In the genomic region with DNA sequence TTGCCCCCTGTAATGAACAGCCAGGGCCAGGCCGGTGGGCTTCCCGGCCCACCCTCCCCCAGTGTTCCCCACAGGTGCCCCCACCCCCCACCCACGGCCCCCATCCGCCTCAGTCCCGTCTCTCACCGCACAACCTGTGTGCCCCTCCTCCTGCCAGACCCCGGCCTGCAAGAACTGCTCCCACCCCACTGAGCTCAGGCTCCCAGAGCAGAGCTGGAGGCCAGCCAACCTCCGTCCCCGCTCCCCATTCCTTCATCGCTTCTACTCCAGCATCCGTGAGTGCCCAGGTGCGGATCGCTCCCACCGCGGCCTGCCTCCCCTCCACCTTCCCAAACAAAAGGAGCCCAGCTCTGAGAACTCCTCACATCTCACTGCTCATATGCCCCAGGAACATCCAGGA, we compare ENCODE assay signal across 18 cellular contexts. TPM values are rescaled to one million over a fixed set of nuclear protein-coding genes. Genes with fewer than 3 reads are reported as not detected.
DNase-seq lines count a peak whose midpoint lies in the region; ATAC-seq lines count a peak whose summit lies in the region.
"Had no signal": no experiment of that assay in that cellular context is flagged by ENCODE, and none has a peak within 500 bp of the region (broad histone marks: within the 10 kb centered on the region; RNA-seq: fewer than 3 reads in every experiment).

No MANE protein-coding gene starts in this region.

- ATAC-seq in HG02623 (IDR thresholded peaks at IDR 0.05; ENCODE audit: unreplicated experiment) (no peak), HG03196 (IDR thresholded peaks at IDR 0.05; ENCODE audit: unreplicated experiment) (no peak)
- ATAC-seq: CD8-positive, alpha-beta T cell; HCT116 had no signal

- no peak overlapping the region for H2AK5ac ChIP-seq in trophoblast cell (ENCODE audit: low read length)

- H3K27me3 ChIP-seq in adipocyte (replicated peaks; ENCODE audit: control insufficient read depth, insufficient read depth, low read length) = no peaks in the 10 kb centered on the region
- no peaks in the 10 kb centered on the region for H3K27me3 ChIP-seq in trophoblast cell (ENCODE audit: insufficient read depth, low read length)

- H4K91ac ChIP-seq in trophoblast cell (ENCODE audit: low read depth, low read length) = no peak overlapping the region

- H3K27ac ChIP-seq in trophoblast cell (ENCODE audit: low read depth, low read length) = no peak overlapping the region
- H3K27ac ChIP-seq: 22Rv1, SK-N-MC had no signal

- no peak overlapping the region for H3K14ac ChIP-seq in trophoblast cell (ENCODE audit: low read length)

- no peak overlapping the region for H2BK5ac ChIP-seq in trophoblast cell (ENCODE audit: low read depth, low read length, poor library complexity)

- H3K4me1 ChIP-seq in adipocyte (ENCODE audit: control insufficient read depth, insufficient read depth, low read length) (no peaks in the 10 kb centered on the region), trophoblast cell (ENCODE audit: control insufficient read depth in 1 of 2, insufficient read depth in 2 of 2, low read length in 2 of 2) (peaks cover 2 to 7% of the 10 kb centered on the region in 2 experiments)

- H2AFZ ChIP-seq in trophoblast cell (ENCODE audit: insufficient read depth, low read length, poor library complexity) = no peak overlapping the region

- H3K9ac ChIP-seq in adipocyte (ENCODE audit: low read length) (peak overlapping the region; percentile 29), trophoblast cell (ENCODE audit: low read length) (no peak overlapping the region)

- peak overlapping the region; percentile 71 for H3K4ac ChIP-seq in trophoblast cell (ENCODE audit: low read depth, low read length)

- DNase-seq in DMS79 treated with DMSO at 0.1 percent for 48 hours (lab: John Stamatoyannopoulos, UW) (peak; percentile 9), DMS79 (lab: John Stamatoyannopoulos, UW) (no peak), adipocyte (ENCODE audit: low read depth) (no peak), trophoblast cell (no peak)
- DNase-seq: ACHN, C1 segment of cervical spinal cord, GOT3, MV-4-11, NCI-H1105 treated with DMSO at 0.1 percent for 48 hours, NCI-H2029 treated with DMSO at 0.1 percent for 48 hours, SHP77 treated with DMSO at 0.1 percent for 48 hours had no signal

- H2BK120ac ChIP-seq in trophoblast cell (ENCODE audit: insufficient read depth, low read length, poor library complexity) = no peak overlapping the region

- no peak overlapping the region for H3K23ac ChIP-seq in trophoblast cell (ENCODE audit: low read length)

- H3K79me2 ChIP-seq in trophoblast cell (ENCODE audit: control insufficient read depth, insufficient read depth, low read length, poor library complexity) = peaks cover 25% of the 10 kb centered on the region

- H4K12ac ChIP-seq in trophoblast cell (ENCODE audit: low read depth, low read length) = no peak overlapping the region

- no peak overlapping the region for H4K8ac ChIP-seq in trophoblast cell (ENCODE audit: low read depth, low read length)

- H3K9me3 ChIP-seq in adipocyte (ENCODE audit: control insufficient read depth, low read length) (no peaks in the 10 kb centered on the region), trophoblast cell (ENCODE audit: insufficient read depth, low read depth, low read length) (peaks cover 7% of the 10 kb centered on the region)

- H2BK12ac ChIP-seq in trophoblast cell (ENCODE audit: low read length) = no peak overlapping the region

- no peak overlapping the region for H3K4me2 ChIP-seq in trophoblast cell (ENCODE audit: low read length)

- WGBS in trophoblast cell (ENCODE audit: extremely low coverage, insufficient coverage, insufficient read length) = no CpG with 5 or more reads among the region's 15 CpGs

- H3K79me1 ChIP-seq in trophoblast cell (ENCODE audit: low read length) = peaks cover 14% of the 10 kb centered on the region

- H3K18ac ChIP-seq in trophoblast cell (ENCODE audit: low read length) = no peak overlapping the region

- peak overlapping the region; percentile 58 for H3K4me3 ChIP-seq in adipocyte (ENCODE audit: low read length)
- no peak overlapping the region for H3K4me3 ChIP-seq in trophoblast cell (ENCODE audit: low read depth, low read length)
- H3K4me3 ChIP-seq: SK-N-MC had no signal

- H3K36me3 ChIP-seq in adipocyte (ENCODE audit: control insufficient read depth, insufficient read depth, low read length, severe bottlenecking) (peaks cover 57% of the 10 kb centered on the region), trophoblast cell (ENCODE audit: control insufficient read depth in 1 of 2, insufficient read depth in 2 of 2, low read length in 2 of 2) (peaks cover 55 to 62% of the 10 kb centered on the region in 2 experiments)

RNA-seq across cellular contexts. Expression of a gene that starts 4.2 kb away (rescaled TPM):
- 102 and 109 TPM in 2 replicates for polyA plus RNA-seq in trophoblast cell (2013)

RNA-seq across cellular contexts. Expression of a gene that starts 7.9 kb away (rescaled TPM):
- polyA plus RNA-seq in trophoblast cell (2013) = 218 TPM in 2 replicates

RNA-seq across cellular contexts. Expression of a gene that starts 20.3 kb away (rescaled TPM):
- 0.44 and 0.49 TPM in 2 replicates for polyA plus RNA-seq in trophoblast cell (2013)
- polyA plus RNA-seq: IgD-negative memory B cell had no signal

RNA-seq across cellular contexts. Expression of a gene that starts 27.6 kb away (rescaled TPM):
- 0.27 and 0.31 TPM in 2 replicates for polyA plus RNA-seq in trophoblast cell (2013)

RNA-seq across cellular contexts. Expression of a gene that starts 47.5 kb away (rescaled TPM):
- polyA plus RNA-seq in trophoblast cell (2013) = 8.7 and 8.8 TPM in 2 replicates
